8 cellular contexts compared by ENCODE assay signal in the genomic region with DNA sequence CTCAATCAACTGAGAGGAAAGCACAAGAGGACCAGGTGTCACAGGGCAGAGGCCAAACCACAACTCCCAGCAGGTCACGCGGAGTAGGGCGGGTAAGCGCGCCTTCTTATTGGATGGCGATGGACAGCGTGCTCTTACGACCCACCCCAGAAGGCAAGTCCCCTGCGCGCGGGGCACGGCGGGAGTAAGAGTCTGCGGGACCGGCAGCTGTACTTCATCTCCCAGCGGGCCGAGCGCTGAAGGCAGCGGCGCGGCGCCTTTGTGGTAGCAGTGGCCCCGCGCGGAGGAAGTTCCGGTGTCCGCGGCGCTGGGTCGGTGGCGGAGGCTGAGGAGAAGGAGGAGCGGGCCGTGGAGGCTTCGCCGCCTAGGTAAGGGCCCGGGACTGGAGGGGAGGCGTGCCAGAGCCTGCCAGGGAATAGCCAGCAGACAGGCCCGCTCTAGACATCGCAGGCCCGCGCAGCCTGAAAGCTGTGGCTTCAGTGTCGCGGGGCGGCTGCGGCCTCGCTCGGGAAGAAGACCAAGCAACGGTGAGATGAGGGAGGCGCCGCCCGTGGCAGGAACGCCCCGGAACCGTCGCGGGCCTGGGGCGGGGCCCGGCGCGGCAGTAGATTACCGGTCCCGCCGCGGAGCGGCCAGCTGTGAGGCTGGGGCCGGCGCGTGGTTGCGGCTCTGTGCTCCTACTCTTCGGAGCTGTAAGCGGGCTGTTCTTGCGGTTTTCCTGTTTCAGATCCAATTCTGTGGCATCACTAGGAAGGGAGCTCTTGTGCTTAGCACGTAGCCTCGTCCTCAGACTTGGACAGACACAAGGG. TPM values are rescaled to one million over a fixed set of nuclear protein-coding genes. Genes with fewer than 3 reads are reported as not detected.
DNase-seq lines count a peak whose midpoint lies in the region; ATAC-seq and TF ChIP-seq lines count a peak whose summit lies in the region.

A gene with protein sequence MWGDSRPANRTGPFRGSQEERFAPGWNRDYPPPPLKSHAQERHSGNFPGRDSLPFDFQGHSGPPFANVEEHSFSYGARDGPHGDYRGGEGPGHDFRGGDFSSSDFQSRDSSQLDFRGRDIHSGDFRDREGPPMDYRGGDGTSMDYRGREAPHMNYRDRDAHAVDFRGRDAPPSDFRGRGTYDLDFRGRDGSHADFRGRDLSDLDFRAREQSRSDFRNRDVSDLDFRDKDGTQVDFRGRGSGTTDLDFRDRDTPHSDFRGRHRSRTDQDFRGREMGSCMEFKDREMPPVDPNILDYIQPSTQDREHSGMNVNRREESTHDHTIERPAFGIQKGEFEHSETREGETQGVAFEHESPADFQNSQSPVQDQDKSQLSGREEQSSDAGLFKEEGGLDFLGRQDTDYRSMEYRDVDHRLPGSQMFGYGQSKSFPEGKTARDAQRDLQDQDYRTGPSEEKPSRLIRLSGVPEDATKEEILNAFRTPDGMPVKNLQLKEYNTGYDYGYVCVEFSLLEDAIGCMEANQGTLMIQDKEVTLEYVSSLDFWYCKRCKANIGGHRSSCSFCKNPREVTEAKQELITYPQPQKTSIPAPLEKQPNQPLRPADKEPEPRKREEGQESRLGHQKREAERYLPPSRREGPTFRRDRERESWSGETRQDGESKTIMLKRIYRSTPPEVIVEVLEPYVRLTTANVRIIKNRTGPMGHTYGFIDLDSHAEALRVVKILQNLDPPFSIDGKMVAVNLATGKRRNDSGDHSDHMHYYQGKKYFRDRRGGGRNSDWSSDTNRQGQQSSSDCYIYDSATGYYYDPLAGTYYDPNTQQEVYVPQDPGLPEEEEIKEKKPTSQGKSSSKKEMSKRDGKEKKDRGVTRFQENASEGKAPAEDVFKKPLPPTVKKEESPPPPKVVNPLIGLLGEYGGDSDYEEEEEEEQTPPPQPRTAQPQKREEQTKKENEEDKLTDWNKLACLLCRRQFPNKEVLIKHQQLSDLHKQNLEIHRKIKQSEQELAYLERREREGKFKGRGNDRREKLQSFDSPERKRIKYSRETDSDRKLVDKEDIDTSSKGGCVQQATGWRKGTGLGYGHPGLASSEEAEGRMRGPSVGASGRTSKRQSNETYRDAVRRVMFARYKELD (plus strand): TSS at position 293 of the 809 bp plus-strand sequence. CDS start 22,492 bp downstream, outside the sequence.

- no peaks in the 10 kb centered on the region for H3K9me3 ChIP-seq in IMR-90 (ENCODE audit: control insufficient read depth, insufficient read depth, low read length)

- DNase-seq in DMS 273 (lab: John Stamatoyannopoulos, UW; ENCODE audit: unreplicated experiment) (peak; percentile 98), IMR-90 (peak; percentile 97), OCI-M1 (lab: John Stamatoyannopoulos, UW) (peak; percentile 94), activated T-cell treated with anti-CD3 and anti-CD28 coated beads for 24 hours (ENCODE audit: low read depth) (peak; percentile 91), epidermal melanocyte (ENCODE audit: insufficient read length, low spot score) (peak; percentile 89), middle frontal gyrus (ENCODE audit: extremely low spot score, low spot score) (peak; percentile 98)
- DNase-seq in stimulated activated CD8-positive, alpha-beta memory T cell treated with anti-CD3 and anti-CD28 coated beads, Interleukin-2, amount 100 ng/mL, for 48 hours (ENCODE audit: low read depth in 2 of 2) = peak; percentile 91 to 93

- peak within 1 kb of the TSS; percentile 91 for H2BK5ac ChIP-seq in IMR-90 (ENCODE audit: low read depth, low read length, poor library complexity, severe bottlenecking)

- H3K23ac ChIP-seq in IMR-90 (ENCODE audit: low read depth, low read length) = peak within 1 kb of the TSS; percentile 96

- peaks cover 29% of the 10 kb centered on the region for H4K20me1 ChIP-seq in IMR-90 (ENCODE audit: insufficient read depth, low read length)

- H2AK5ac ChIP-seq in IMR-90 (ENCODE audit: low read depth, low read length) = peak within 1 kb of the TSS; percentile 77

- intact Hi-C loops in IMR-90 (cut with micrococcal nuclease) = loop anchor here (5.0 kb wide), 1 partner anchor 147 kb away; a partner anchor contains a TSS

- H3K18ac ChIP-seq in IMR-90 (ENCODE audit: low read depth, low read length) = peak within 1 kb of the TSS; percentile 70

- WGBS in IMR-90 (ENCODE audit: extremely low coverage in 2 of 2, insufficient read length in 1 of 2), 2 experiments = 0% methylated on average over 38 of the region's 74 CpGs; no CpG with 5 or more reads in 1 of the 2 experiments

- peak within 1 kb of the TSS; percentile 94 for H2AK9ac ChIP-seq in IMR-90 (replicated peaks; ENCODE audit: low read depth, low read length, poor library complexity)

- peak within 1 kb of the TSS; percentile 72; the same call in 1 of the 2 replicates for H2BK120ac ChIP-seq in IMR-90 (ENCODE audit: low read depth, low read length)

- in situ Hi-C loops in IMR-90 (cut with MboI; ENCODE audit: low sequenced_read_pairs) = no loop called here

- BruUV-seq in IMR-90 (replicated peaks; lab: Mats Ljungman, UMichigan) = no TSS peak

- peak within 1 kb of the TSS; percentile 22; the same call in 1 of the 3 replicates for H2BK15ac ChIP-seq in IMR-90 (ENCODE audit: low read depth, low read length)

- H3K4me1 ChIP-seq in IMR-90 (ENCODE audit: control insufficient read depth, insufficient read depth, low read length) = peaks cover 4% of the 10 kb centered on the region; the same call in 1 of the 2 replicates

- H4K91ac ChIP-seq in IMR-90 (ENCODE audit: insufficient read depth, low read depth, low read length) = peak within 1 kb of the TSS; percentile 94

- H4K8ac ChIP-seq in IMR-90 (ENCODE audit: low read depth in 2 of 2, low read length in 2 of 2) = peak within 1 kb of the TSS; percentile 70 to 93

- H3K9ac ChIP-seq in IMR-90 (ENCODE audit: low read depth, low read length) = peak within 1 kb of the TSS; percentile 97

- CTCF ChIA-PET in IMR-90 (lab: Yijun Ruan, JAX) = no interaction called here

- peaks cover 7% of the 10 kb centered on the region for H3K9me1 ChIP-seq in IMR-90 (ENCODE audit: insufficient read depth, low read length)

- H3K27me3 ChIP-seq in IMR-90 (ENCODE audit: control insufficient read depth, insufficient read depth, low read length) = no peaks in the 10 kb centered on the region

- dilution Hi-C loops in IMR-90 (cut with HindIII; ENCODE audit: low sequenced_read_pairs, unreplicated experiment) = no loop called here

- H3K56ac ChIP-seq in IMR-90 (ENCODE audit: extremely low read depth, insufficient read depth, low read length) = peak within 1 kb of the TSS; percentile 76

- TF ChIP-seq CTCF in IMR-90 (conservative IDR thresholded peaks at IDR 0.05; ENCODE audit: low read depth, low read length) = no peak

- H3K4me2 ChIP-seq in IMR-90 (ENCODE audit: low read depth, low read length) = peak within 1 kb of the TSS; percentile 100

- peak; percentile 92 for TF ChIP-seq POLR2A in IMR-90 (IDR thresholded peaks at IDR 0.05; ENCODE audit: low read depth, low read length)

- H2BK20ac ChIP-seq in IMR-90 (ENCODE audit: low read depth, low read length) = peak within 1 kb of the TSS; percentile 45; the same call in 1 of the 2 replicates

- H3K4ac ChIP-seq in IMR-90 (ENCODE audit: low read depth, low read length) = peak within 1 kb of the TSS; percentile 92

- ATAC-seq in GM21528 (IDR thresholded peaks at IDR 0.05; ENCODE audit: low FRiP score, unreplicated experiment) = peak; percentile 95
- ATAC-seq in IMR-90 (ENCODE audit: low read depth) = peak; percentile 98

- H3K36me3 ChIP-seq in IMR-90 (ENCODE audit: control insufficient read depth, insufficient read depth, low read length) = no peaks in the 10 kb centered on the region; the same call in 1 of the 2 replicates

- H3K27ac ChIP-seq in IMR-90 (ENCODE audit: insufficient read depth, low read length) = peak within 1 kb of the TSS; percentile 93

- H3K79me1 ChIP-seq in IMR-90 (ENCODE audit: low read depth in 1 of 2, low read length in 2 of 2) = peaks cover 4 to 22% of the 10 kb centered on the region in 2 experiments; a peak in 2 of 4 replicates

- H3K14ac ChIP-seq in IMR-90 (replicated peaks; ENCODE audit: low read depth, low read length) = peak within 1 kb of the TSS; percentile 89

- peak within 1 kb of the TSS; percentile 75 for H4K5ac ChIP-seq in IMR-90 (ENCODE audit: low read depth, low read length)

- peak within 1 kb of the TSS; percentile 80 for H3K4me3 ChIP-seq in IMR-90 (ENCODE audit: insufficient read depth, low read depth, low read length)

- no peak for TF ChIP-seq RAD21 in IMR-90 (IDR thresholded peaks at IDR 0.05; ENCODE audit: low read length)

- POLR2A ChIA-PET in IMR-90 (lab: Charles Lee; ENCODE audit: unreplicated experiment) = interaction anchor here (1.2 kb wide), 1 partner anchor 10 kb away, joined by 4 read pairs; a partner anchor contains a TSS

- H2AFZ ChIP-seq in IMR-90 (replicated peaks; ENCODE audit: low read length, poor library complexity) = peak within 1 kb of the TSS; percentile 97

TF ChIP-seq in IMR-90, 13 proteins besides CTCF, POLR2A, EP300 and RAD21 (continues in another document):
- TF ChIP-seq BHLHE40 (IDR thresholded peaks at IDR 0.05; ENCODE audit: low read depth, low read length) = peak; percentile 74
- TF ChIP-seq CEBPB (IDR thresholded peaks at IDR 0.05; ENCODE audit: low read depth, low read length) = no peak
- no peak for TF ChIP-seq FOS (IDR thresholded peaks at IDR 0.05; ENCODE audit: low read depth, low read length)
- TF ChIP-seq CHD1 (IDR thresholded peaks at IDR 0.05; ENCODE audit: low read depth, low read length) = no peak
- no peak for TF ChIP-seq NFE2L2 (IDR thresholded peaks at IDR 0.05; ENCODE audit: low read depth, low read length)
- peak; percentile 74; the same call in 1 of the 2 replicates for TF ChIP-seq MXI1 (IDR thresholded peaks at IDR 0.05; ENCODE audit: borderline replicate concordance, low read depth, low read length)
- peak; percentile 62; the same call in 1 of the 2 replicates for TF ChIP-seq MAZ (IDR thresholded peaks at IDR 0.05; ENCODE audit: borderline replicate concordance, low read depth, low read length)
- TF ChIP-seq, protein P1, sequence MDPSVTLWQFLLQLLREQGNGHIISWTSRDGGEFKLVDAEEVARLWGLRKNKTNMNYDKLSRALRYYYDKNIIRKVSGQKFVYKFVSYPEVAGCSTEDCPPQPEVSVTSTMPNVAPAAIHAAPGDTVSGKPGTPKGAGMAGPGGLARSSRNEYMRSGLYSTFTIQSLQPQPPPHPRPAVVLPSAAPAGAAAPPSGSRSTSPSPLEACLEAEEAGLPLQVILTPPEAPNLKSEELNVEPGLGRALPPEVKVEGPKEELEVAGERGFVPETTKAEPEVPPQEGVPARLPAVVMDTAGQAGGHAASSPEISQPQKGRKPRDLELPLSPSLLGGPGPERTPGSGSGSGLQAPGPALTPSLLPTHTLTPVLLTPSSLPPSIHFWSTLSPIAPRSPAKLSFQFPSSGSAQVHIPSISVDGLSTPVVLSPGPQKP (IDR thresholded peaks at IDR 0.05; ENCODE audit: borderline replicate concordance, low read depth, low read length) = no peak

RNA-seq across cellular contexts. Expression of the gene that starts here (rescaled TPM):
- total RNA-seq in IMR-90 (2012; rRNA removed) = 38.5 and 40.8 TPM in 2 replicates
- 51.1 and 64.6 TPM in 2 replicates for polyA plus RNA-seq in IMR-90 (2012; rRNA removed)
- 9.1 and 24.1 TPM in 2 replicates for polyA plus RNA-seq in IMR-90 (2012; cell fraction: cytosol; rRNA removed)
- 37.5 and 273 TPM in 2 replicates for polyA plus RNA-seq in IMR-90 (2012; cell fraction: nucleus; rRNA removed; ENCODE audit: low replicate concordance)

Comparison
In these comparisons a context has a peak if more than half of its experiments do, and no peak if none do; other contexts are left out.
1. Peak in every context shown above with its lines: DNase-seq, ATAC-seq, H3K4me3 ChIP-seq and H3K27ac ChIP-seq.